24 cellular contexts compared by ENCODE assay signal in genomic region chr19:16640951-16641350, GRCh38. TPM values are rescaled to one million over a fixed set of nuclear protein-coding genes. Genes with fewer than 3 reads are reported as not detected.
A peak's percentile ranks its signal among the peaks of the same experiment; 100 is the strongest.
DNase-seq lines count a peak whose midpoint lies in the region; ATAC-seq and FAIRE-seq lines count a peak whose summit lies in the region.
"Had no signal": no experiment of that assay in that cellular context is flagged by ENCODE, and none has a peak within 500 bp of the region (broad histone marks: within the 10 kb centered on the region; RNA-seq: fewer than 3 reads in every experiment).

No MANE protein-coding gene starts in this region.

- H3K27ac Mint-ChIP-seq in activated T-cell treated with anti-CD3 and anti-CD28 coated beads, Interleukin-2, amount 50 U/mL, for 72 hours: peak overlapping the region; percentile 69
- peak overlapping the region; percentile 75 for H3K27ac Mint-ChIP-seq in central memory CD8-positive, alpha-beta T cell (ENCODE audit: low read depth)
- H3K27ac Mint-ChIP-seq in stimulated activated naive B cell treated with anti-CD40 and anti-IgM and Interleukin-4, amounts not matched to agents 10 μg/mL and 1 μg/mL and 100 μg/mL, for 72 hours: peak overlapping the region; percentile 31
- H3K27ac Mint-ChIP-seq: B cell; CD4-positive, CD25-positive, alpha-beta regulatory T cell; CD8-positive, alpha-beta T cell; HFFc6 had no signal

- ATAC-seq in activated T-cell treated with anti-CD3 and anti-CD28 coated beads, Interleukin-2, amount 50 U/mL, for 72 hours (replicated peaks in 1 of 2): no peak
- no peak for ATAC-seq in central memory CD8-positive, alpha-beta T cell (replicated peaks; ENCODE audit: extremely low read depth, poor library complexity, severe bottlenecking)
- ATAC-seq in left colon (peak; percentile 39), HG02938 (IDR thresholded peaks at IDR 0.05; ENCODE audit: unreplicated experiment) (no peak)
- ATAC-seq in stimulated activated naive B cell treated with anti-CD40 and anti-IgM and Interleukin-4, amounts not matched to agents 10 μg/mL and 1 μg/mL and 100 μg/mL, for 72 hours (replicated peaks): no peak
- ATAC-seq: CD8-positive, alpha-beta T cell; GM12878 had no signal

- H3K4me3 Mint-ChIP-seq in activated T-cell treated with anti-CD3 and anti-CD28 coated beads, Interleukin-2, amount 50 U/mL, for 72 hours: no peak overlapping the region
- no peak overlapping the region for H3K4me3 Mint-ChIP-seq in central memory CD8-positive, alpha-beta T cell
- no peak overlapping the region for H3K4me3 Mint-ChIP-seq in stimulated activated naive B cell treated with anti-CD40 and anti-IgM and Interleukin-4, amounts not matched to agents 10 μg/mL and 1 μg/mL and 100 μg/mL, for 72 hours
- H3K4me3 Mint-ChIP-seq: B cell; CD4-positive, CD25-positive, alpha-beta regulatory T cell; CD8-positive, alpha-beta T cell; HFFc6 had no signal

- H3K9me3 Mint-ChIP-seq in activated T-cell treated with anti-CD3 and anti-CD28 coated beads, Interleukin-2, amount 50 U/mL, for 72 hours: no peaks in the 10 kb centered on the region
- H3K9me3 Mint-ChIP-seq in central memory CD8-positive, alpha-beta T cell: no peaks in the 10 kb centered on the region
- no peaks in the 10 kb centered on the region for H3K9me3 Mint-ChIP-seq in stimulated activated naive B cell treated with anti-CD40 and anti-IgM and Interleukin-4, amounts not matched to agents 10 μg/mL and 1 μg/mL and 100 μg/mL, for 72 hours
- H3K9me3 Mint-ChIP-seq: CD4-positive, CD25-positive, alpha-beta regulatory T cell; CD8-positive, alpha-beta T cell; HFFc6 had no signal

- no peak for FAIRE-seq in small intestine (lab: Jason Lieb, UNC)
- FAIRE-seq: A204.1, GM12878, H54 had no signal

- no peaks in the 10 kb centered on the region for H3K27me3 ChIP-seq in small intestine (ENCODE audit: control insufficient read depth in 2 of 2, insufficient read depth in 2 of 2, low read length in 2 of 2)
- H3K27me3 ChIP-seq: BLaER1 had no signal

- no peak for DNase-seq in activated T-cell treated with anti-CD3 and anti-CD28 coated beads, Interleukin-2, amount 50 U/mL, for 72 hours
- DNase-seq in activated T-cell treated with anti-CD3 and anti-CD28 coated beads, Interleukin-2, amount 50 U/mL, for 1 hour: no peak
- no peak for DNase-seq in central memory CD8-positive, alpha-beta T cell (ENCODE audit: low spot score in 2 of 2)
- no peak for DNase-seq in left colon
- no peak for DNase-seq in stimulated activated naive B cell treated with anti-CD40 and anti-IgM and Interleukin-4, amounts not matched to agents 10 μg/mL and 1 μg/mL and 100 μg/mL, for 72 hours
- no peak for DNase-seq in HPDE6-E6E7 (ENCODE audit: extremely low spot score)
- DNase-seq in small intestine: no peak
- DNase-seq: Caco-2; CD4-positive, CD25-positive, alpha-beta regulatory T cell; CD8-positive, alpha-beta T cell; DMS153; DND-41; GDM1; GOT3; HFFc6 had no signal

- intact Hi-C loops in left colon (cut with DNase I, micrococcal nuclease): no loop called here

- peaks cover 12 to 19% of the 10 kb centered on the region in 2 donors for H3K36me3 ChIP-seq in small intestine (ENCODE audit: control insufficient read depth in 2 of 2, insufficient read depth in 2 of 2, low read length in 2 of 2)

- peaks cover 22% of the 10 kb centered on the region for H3K4me1 Mint-ChIP-seq in activated T-cell treated with anti-CD3 and anti-CD28 coated beads, Interleukin-2, amount 50 U/mL, for 72 hours (ENCODE audit: low read depth)
- H3K4me1 Mint-ChIP-seq in central memory CD8-positive, alpha-beta T cell: peaks cover 8% of the 10 kb centered on the region
- H3K4me1 Mint-ChIP-seq in stimulated activated naive B cell treated with anti-CD40 and anti-IgM and Interleukin-4, amounts not matched to agents 10 μg/mL and 1 μg/mL and 100 μg/mL, for 72 hours: peaks cover 11 to 29% of the 10 kb centered on the region in 2 donors

- H3K27me3 Mint-ChIP-seq in activated T-cell treated with anti-CD3 and anti-CD28 coated beads, Interleukin-2, amount 50 U/mL, for 72 hours (ENCODE audit: low read depth): no peaks in the 10 kb centered on the region
- H3K27me3 Mint-ChIP-seq in central memory CD8-positive, alpha-beta T cell: no peaks in the 10 kb centered on the region
- no peaks in the 10 kb centered on the region for H3K27me3 Mint-ChIP-seq in stimulated activated naive B cell treated with anti-CD40 and anti-IgM and Interleukin-4, amounts not matched to agents 10 μg/mL and 1 μg/mL and 100 μg/mL, for 72 hours
- H3K27me3 Mint-ChIP-seq: B cell; CD4-positive, CD25-positive, alpha-beta regulatory T cell had no signal

- H3K9me3 ChIP-seq in small intestine (ENCODE audit: control insufficient read depth, low read depth): no peaks in the 10 kb centered on the region
- H3K9me3 ChIP-seq: BLaER1, Caco-2, HAP-1 had no signal

- H3K4me1 ChIP-seq in small intestine (ENCODE audit: control insufficient read depth in 2 of 2, insufficient read depth in 1 of 2, low read depth in 1 of 2, low read length in 1 of 2): no peaks in the 10 kb centered on the region
- H3K4me1 ChIP-seq: Caco-2, HAP-1 had no signal

- H3K27ac ChIP-seq in small intestine (ENCODE audit: low read depth in 1 of 2, low read length in 1 of 2): no peak overlapping the region
- H3K27ac ChIP-seq: 22Rv1, BLaER1, C4-2B had no signal

- peaks cover 6 to 23% of the 10 kb centered on the region in 2 donors for H3K36me3 Mint-ChIP-seq in activated T-cell treated with anti-CD3 and anti-CD28 coated beads, Interleukin-2, amount 50 U/mL, for 72 hours (ENCODE audit: insufficient read depth in 2 of 2)
- peaks cover 69% of the 10 kb centered on the region for H3K36me3 Mint-ChIP-seq in central memory CD8-positive, alpha-beta T cell (ENCODE audit: insufficient read depth)
- peaks cover 35 to 56% of the 10 kb centered on the region in 2 donors for H3K36me3 Mint-ChIP-seq in stimulated activated naive B cell treated with anti-CD40 and anti-IgM and Interleukin-4, amounts not matched to agents 10 μg/mL and 1 μg/mL and 100 μg/mL, for 72 hours

- no peak overlapping the region for H3K4me3 ChIP-seq in small intestine (ENCODE audit: low read depth in 1 of 2, low read length in 2 of 2)
- H3K4me3 ChIP-seq: BLaER1, GM12878, HAP-1 had no signal

- 91 to 100% (median 93%) methylated on average over 1 of the region's 1 CpG for WGBS in small intestine, 3 donors

RNA-seq across cellular contexts. Expression of gene MED26, which starts 12.9 kb away (rescaled TPM):
- 10 to 100 TPM; 18.6 to 20.2 TPM for total RNA-seq in activated T-cell treated with anti-CD3 and anti-CD28 coated beads, Interleukin-2, amount 50 U/mL, for 72 hours
- 10 to 100 TPM in 1 of 2 donors, 1 to 10 TPM in 1; 9.0 to 10.4 TPM for total RNA-seq in left colon
- polyA plus RNA-seq in small intestine: 1 to 10 TPM; 4.6 to 5.5 (median 5.4) TPM

RNA-seq across cellular contexts. Expression of gene SMIM7, which starts 19.0 kb away (rescaled TPM):
- total RNA-seq in activated T-cell treated with anti-CD3 and anti-CD28 coated beads, Interleukin-2, amount 50 U/mL, for 72 hours: 10 to 100 TPM; 75.8 to 81.1 TPM
- 10 to 100 TPM; 70.7 to 75.0 TPM for total RNA-seq in left colon
- polyA plus RNA-seq in small intestine: 10 to 100 TPM; 59.9 to 76.0 (median 75.7) TPM

RNA-seq across cellular contexts. Expression of gene TMEM38A, which starts 20.0 kb away (rescaled TPM):
- total RNA-seq in activated T-cell treated with anti-CD3 and anti-CD28 coated beads, Interleukin-2, amount 50 U/mL, for 72 hours: 1 to 10 TPM; 1.6 to 2.6 TPM
- total RNA-seq in left colon: 1 to 10 TPM; 6.4 to 9.1 TPM
- 1 to 10 TPM; 2.7 to 3.6 (median 3.6) TPM for polyA plus RNA-seq in small intestine
